ENCODE assay signal across 18 cellular contexts in the genomic region with DNA sequence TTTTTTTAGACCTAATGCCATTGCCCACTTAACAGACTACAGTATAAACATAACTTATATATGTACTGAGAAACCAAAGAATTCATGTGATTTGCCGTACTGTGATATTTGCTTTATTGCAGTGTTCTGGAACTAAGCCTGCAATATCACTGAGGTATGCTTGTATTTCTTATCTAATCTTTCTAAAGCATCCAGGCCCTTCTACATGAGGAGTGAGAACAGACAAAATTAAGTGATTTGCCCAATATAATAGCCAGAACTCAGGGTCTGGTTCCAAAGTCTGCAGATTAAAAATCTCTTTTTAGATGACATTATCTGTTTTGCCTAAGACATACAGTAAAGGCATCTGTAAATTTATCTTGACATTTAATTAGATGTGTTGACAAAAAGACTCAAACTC. TPM values are rescaled to one million over a fixed set of nuclear protein-coding genes. Genes with fewer than 3 reads are reported as not detected.
DNase-seq lines count a peak whose midpoint lies in the region; TF ChIP-seq lines count a peak whose summit lies in the region.
"Had no signal": no experiment of that assay in that cellular context is flagged by ENCODE, and none has a peak within 500 bp of the region (broad histone marks: within the 10 kb centered on the region; RNA-seq: fewer than 3 reads in every experiment).

No MANE protein-coding gene starts in this region.

- no CpG with 5 or more reads among the region's 1 CpG for WGBS in mesodermal cell (ENCODE audit: insufficient coverage in 2 of 2), 2 experiments

- peaks cover 3% of the 10 kb centered on the region for H3K27me3 Mint-ChIP-seq in endothelial cell (ENCODE audit: unreplicated experiment)
- H3K27me3 Mint-ChIP-seq: CD8-positive, alpha-beta memory T cell had no signal

- no peak overlapping the region for H3K4me3 ChIP-seq in LNCaP clone FGC (ENCODE audit: low read depth, low read length)
- H3K4me3 ChIP-seq in mesodermal cell (ENCODE audit: extremely low read depth, insufficient read depth, low read length, poor library complexity, severe bottlenecking), result no peak overlapping the region
- H3K4me3 ChIP-seq: BLaER1, SJCRH30 had no signal

- TF ChIP-seq CTCF in C4-2B (conservative IDR thresholded peaks at IDR 0.05) (no peak), LNCaP clone FGC (IDR thresholded peaks at IDR 0.05; ENCODE audit: control insufficient read depth, extremely low read depth, insufficient read depth) (no peak), endothelial cell (IDR thresholded peaks at IDR 0.05; ENCODE audit: unreplicated experiment) (no peak)

- peak overlapping the region; percentile 33 for H3K4me3 Mint-ChIP-seq in endothelial cell (ENCODE audit: unreplicated experiment)
- H3K4me3 Mint-ChIP-seq: CD8-positive, alpha-beta memory T cell had no signal

- H3K36me3 ChIP-seq in mesodermal cell (ENCODE audit: control insufficient read depth, insufficient read depth, low read length), result peaks cover 41% of the 10 kb centered on the region
- H3K36me3 ChIP-seq: SJCRH30 had no signal

- no peaks in the 10 kb centered on the region for H3K9me3 Mint-ChIP-seq in endothelial cell (ENCODE audit: unreplicated experiment)
- H3K9me3 Mint-ChIP-seq: CD8-positive, alpha-beta memory T cell had no signal

- DNase-seq in LNCaP clone FGC (ENCODE audit: low read depth) (peak; percentile 82), endothelial cell (ENCODE audit: low spot score) (no peak), NCI-H187 treated with DMSO at 0.1 percent for 48 hours (lab: John Stamatoyannopoulos, UW) (no peak), DMS153 (lab: John Stamatoyannopoulos, UW) (no peak), NCI-H1930 (lab: John Stamatoyannopoulos, UW) (no peak), NCI-H1105 (lab: John Stamatoyannopoulos, UW) (no peak)
- DNase-seq: 8988T; CD8-positive, alpha-beta memory T cell; DMS 273 treated with DMSO at 0.1 percent for 48 hours; GF-D8; NCI-H1417; NCI-H2081; NCI-H774; PC-3 had no signal

- H3K9me3 ChIP-seq in mesodermal cell (ENCODE audit: control insufficient read depth, low read length), result no peaks in the 10 kb centered on the region
- H3K9me3 ChIP-seq: SJCRH30 had no signal

- H3K4me1 Mint-ChIP-seq in endothelial cell (ENCODE audit: unreplicated experiment), result peaks cover 31% of the 10 kb centered on the region

- H3K27ac Mint-ChIP-seq in endothelial cell (ENCODE audit: unreplicated experiment), result peak overlapping the region; percentile 87
- H3K27ac Mint-ChIP-seq: CD8-positive, alpha-beta memory T cell had no signal

- peaks cover 12% of the 10 kb centered on the region for H3K4me1 ChIP-seq in mesodermal cell (ENCODE audit: control insufficient read depth, insufficient read depth, low read length, poor library complexity, severe bottlenecking)
- H3K4me1 ChIP-seq: BLaER1 had no signal

- H3K27ac ChIP-seq in C4-2B, result peak overlapping the region; percentile 12; the same call in 1 of the 2 replicates
- peak overlapping the region; percentile 81 for H3K27ac ChIP-seq in mesodermal cell (ENCODE audit: low read depth, low read length, severe bottlenecking)
- H3K27ac ChIP-seq: BLaER1, SJCRH30 had no signal

- H3K36me3 Mint-ChIP-seq in endothelial cell (ENCODE audit: low read depth, unreplicated experiment), result peaks cover 7% of the 10 kb centered on the region

RNA-seq across cellular contexts. Expression of gene BMPR2, which starts 41.9 kb away (rescaled TPM):
- total RNA-seq in endothelial cell (ENCODE audit: unreplicated experiment), result 88.9 TPM
- 43.2 TPM for polyA plus RNA-seq in mesodermal cell (2013, experiment 1 of 2)
- polyA plus RNA-seq in mesodermal cell (2013, experiment 2 of 2), result 35.9 TPM
